Comparison of ENCODE assay signal across 16 cellular contexts in genomic region chr13:36530861-36531590, GRCh38.
"Had no signal": no experiment of that assay in that cellular context is flagged by ENCODE, and none has a peak within 500 bp of the region (broad histone marks: within the 10 kb centered on the region; RNA-seq: fewer than 3 reads in every experiment).

No MANE protein-coding gene starts in this region.

- H3K27ac ChIP-seq: colonic mucosa, foreskin keratinocyte, left lung, right atrium auricular region, skin epidermis had no signal

- H3K4me3 ChIP-seq: colonic mucosa, left lung, right atrium auricular region, skin epidermis had no signal

- FAIRE-seq: kidney had no signal

- H3K27me3 ChIP-seq: colonic mucosa, foreskin keratinocyte, left lung, right atrium auricular region had no signal

- H3K4me1 ChIP-seq: colonic mucosa, foreskin keratinocyte, right atrium auricular region had no signal

- ATAC-seq: activated CD8-positive, alpha-beta memory T cell treated with anti-CD3 and anti-CD28 coated beads, Interleukin-2, amount 10 ng/mL, durations not matched to agents 7 days and 5 days; natural killer cell had no signal

- DNase-seq: activated CD4-positive, alpha-beta T cell treated with anti-CD3 and anti-CD28 coated beads, Interleukin-2, amount 50 U/mL, for 48 hours; activated CD4-positive, CD25-positive, alpha-beta regulatory T cell treated with anti-CD3 and anti-CD28 coated beads, Interleukin-2, amount 50 U/mL, for 72 hours; activated CD8-positive, alpha-beta memory T cell treated with anti-CD3 and anti-CD28 coated beads, Interleukin-2, amount 10 ng/mL, durations not matched to agents 7 days and 5 days; activated T-cell treated with anti-CD3 and anti-CD28 coated beads, Interleukin-2, amount 50 U/mL, for 1 hour; central memory CD4-positive, alpha-beta T cell; colonic mucosa; glutamatergic neuron; kidney; natural killer cell; stimulated activated CD4-positive, alpha-beta T cell treated with anti-CD3 and anti-CD28 coated beads, Interleukin-15, amount 100 ng/mL, for 24 hours; stimulated activated CD4-positive, alpha-beta T cell treated with anti-CD3 and anti-CD28 coated beads, Interleukin-4, amount 100 ng/mL, for 1 hour; stimulated activated naive CD4-positive, alpha-beta T cell had no signal

- H3K36me3 ChIP-seq: colonic mucosa, left lung, right atrium auricular region had no signal

- H3K9me3 ChIP-seq: colonic mucosa, left lung, right atrium auricular region had no signal
